20 cellular contexts compared by ENCODE assay signal in genomic region chr4:38764292-38764691, GRCh38. TPM values are rescaled to one million over a fixed set of nuclear protein-coding genes. Genes with fewer than 3 reads are reported as not detected.
DNase-seq lines count a peak whose midpoint lies in the region; ATAC-seq, FAIRE-seq and TF ChIP-seq lines count a peak whose summit lies in the region.
"Had no signal": no experiment of that assay in that cellular context is flagged by ENCODE, and none has a peak within 500 bp of the region (broad histone marks: within the 10 kb centered on the region; RNA-seq: fewer than 3 reads in every experiment).

No MANE protein-coding gene starts in this region.

- TF ChIP-seq CTCF in SU-DHL-6 (IDR thresholded peaks at IDR 0.05; ENCODE audit: insufficient read depth, low read length, poor library complexity, severe bottlenecking): no peak
- TF ChIP-seq CTCF in lower leg skin (IDR thresholded peaks at IDR 0.05): no peak
- no peak for TF ChIP-seq CTCF in CD4-positive, alpha-beta T cell (IDR thresholded peaks at IDR 0.05)

- no peaks in the 10 kb centered on the region for H3K27me3 ChIP-seq in SU-DHL-6 (ENCODE audit: low read length)
- no peaks in the 10 kb centered on the region for H3K27me3 ChIP-seq in CD4-positive, alpha-beta T cell (ENCODE audit: control insufficient read depth, insufficient read depth, low read length)
- H3K27me3 ChIP-seq: MG63 had no signal

- H3K27me3 Mint-ChIP-seq in CD4-positive, alpha-beta T cell: no peaks in the 10 kb centered on the region

- H3K9me3 Mint-ChIP-seq in CD4-positive, alpha-beta T cell: no peaks in the 10 kb centered on the region

- no peak overlapping the region for H2AFZ ChIP-seq in SU-DHL-6 (ENCODE audit: low read depth, low read length, severe bottlenecking)
- H2AFZ ChIP-seq: PC-9 had no signal

- no peaks in the 10 kb centered on the region for H3K9me2 ChIP-seq in SU-DHL-6 (replicated peaks; ENCODE audit: insufficient read depth, low read length)
- H3K9me2 ChIP-seq: SK-N-SH had no signal

- H3K9me3 ChIP-seq in SU-DHL-6 (ENCODE audit: insufficient read depth, low read length): peaks cover 7% of the 10 kb centered on the region; the same call in 1 of the 2 replicates
- no peaks in the 10 kb centered on the region for H3K9me3 ChIP-seq in CD4-positive, alpha-beta T cell (ENCODE audit: control insufficient read depth, low read length)
- H3K9me3 ChIP-seq: MG63, SK-N-SH had no signal

- DNase-seq in GM12891 (ENCODE audit: insufficient read length, low spot score) (no peak), NOMO-1 treated with DMSO at 0.1 percent for 48 hours (lab: John Stamatoyannopoulos, UW; ENCODE audit: unreplicated experiment) (peak; percentile 50), lower leg skin (ENCODE audit: low spot score in 2 of 2) (no peak), HUDEP-2 (lab: John Stamatoyannopoulos, UW; ENCODE audit: unreplicated experiment in 76 of 76) (no peak), NCI-H2029 (lab: John Stamatoyannopoulos, UW) (no peak)
- DNase-seq in CD4-positive, alpha-beta T cell: no peak
- DNase-seq: MG63, NCI-H1048, NCI-H1417 treated with DMSO at 0.1 percent for 48 hours, NCI-H1930, NCI-H2227 treated with DMSO at 0.1 percent for 48 hours, NCI-H510A, PC-9, SHP77 treated with DMSO at 0.1 percent for 48 hours, SK-N-SH, T-helper 1 cell had no signal

- no peak overlapping the region for H3K4me3 ChIP-seq in SU-DHL-6 (ENCODE audit: insufficient read depth, low read length, poor library complexity, severe bottlenecking)
- no peak overlapping the region for H3K4me3 ChIP-seq in lower leg skin (ENCODE audit: low read depth, poor library complexity, severe bottlenecking)
- H3K4me3 ChIP-seq: MG63, PC-9 had no signal

- TF ChIP-seq POLR2A in GM12891 (IDR thresholded peaks at IDR 0.05; ENCODE audit: low read depth, low read length): no peak
- no peak for TF ChIP-seq POLR2A in lower leg skin (IDR thresholded peaks at IDR 0.05)

- H3K79me2 ChIP-seq in SU-DHL-6 (ENCODE audit: insufficient read depth, low read length): peaks cover 5% of the 10 kb centered on the region; the same call in 1 of the 2 replicates

- ATAC-seq in CD4-positive, alpha-beta T cell (ENCODE audit: poor library complexity): no peak

- H3K36me3 Mint-ChIP-seq in CD4-positive, alpha-beta T cell (ENCODE audit: low read depth): no peaks in the 10 kb centered on the region

- no peaks in the 10 kb centered on the region for H4K20me1 ChIP-seq in SU-DHL-6 (ENCODE audit: low read depth, low read length)

- WGBS in lower leg skin, 2 donors: 73 to 75% methylated on average over 3 of the region's 3 CpGs

- peaks cover 14% of the 10 kb centered on the region for H3K4me1 Mint-ChIP-seq in CD4-positive, alpha-beta T cell (ENCODE audit: low read depth)

- H3K4me2 ChIP-seq in SU-DHL-6 (ENCODE audit: low read depth, low read length, poor library complexity, severe bottlenecking): peak overlapping the region; percentile 84
- H3K4me2 ChIP-seq: PC-9, SK-N-SH had no signal

- peak; percentile 84 for FAIRE-seq in GM12891 (lab: Jason Lieb, UNC)
- FAIRE-seq: H1 had no signal

- H3K27ac Mint-ChIP-seq in CD4-positive, alpha-beta T cell: no peak overlapping the region

- intact Hi-C loops in lower leg skin (cut with DNase I; ENCODE audit: low total_unique reads): no loop called here
- intact Hi-C loops in CD4-positive, alpha-beta T cell (cut with DNase I, micrococcal nuclease): loop anchor here in 1 of 2 experiments (5.0 kb wide), 1 partner anchor 38 kb away; the partner anchor contains the start of gene TLR1

- 0 out of 2 replicates have a peak, but pooled peaks cover 5% of the 10 kb centered on the region for H3K36me3 ChIP-seq in SU-DHL-6 (ENCODE audit: low read length)
- H3K36me3 ChIP-seq: MG63 had no signal

- H3K9ac ChIP-seq in SU-DHL-6 (ENCODE audit: low read length): peak overlapping the region; percentile 82
- H3K9ac ChIP-seq: SK-N-SH had no signal

- CTCF ChIA-PET in CD4-positive, alpha-beta T cell (lab: Charles Lee): no interaction called here

- peaks cover 65% of the 10 kb centered on the region for H3F3A ChIP-seq in SU-DHL-6 (ENCODE audit: insufficient read depth)

- H3K4me3 Mint-ChIP-seq in CD4-positive, alpha-beta T cell: no peak overlapping the region

- H3K27ac ChIP-seq in SU-DHL-6 (ENCODE audit: low read depth, low read length): peak overlapping the region; percentile 99
- H3K27ac ChIP-seq in CD4-positive, alpha-beta T cell (ENCODE audit: low read depth, low read length): no peak overlapping the region
- H3K27ac ChIP-seq: PC-9, RWPE1 had no signal

- POLR2A ChIA-PET in CD4-positive, alpha-beta T cell (lab: Charles Lee): no interaction called here

TF ChIP-seq in GM12891, 5 proteins besides CTCF, POLR2A, EP300 and RAD21:
- TF ChIP-seq PAX5 (IDR thresholded peaks at IDR 0.05; ENCODE audit: insufficient read depth, low read length, severe bottlenecking) (no peak), TAF1 (IDR thresholded peaks at IDR 0.05; ENCODE audit: low read depth, low read length) (no peak), SPI1 (IDR thresholded peaks at IDR 0.05; ENCODE audit: low read depth, low read length) (0 out of 2 replicates have a peak, but pooled peaks have one; percentile 9), POLR2AphosphoS5 (IDR thresholded peaks at IDR 0.05; ENCODE audit: low read depth, low read length) (no peak), POU2F2 (IDR thresholded peaks at IDR 0.05; ENCODE audit: low read depth, low read length) (no peak)
TF ChIP-seq in GM12891: peak in this region for 1.

RNA-seq across cellular contexts. Expression of gene TLR10, which starts 18.5 kb away (rescaled TPM):
- polyA plus RNA-seq in GM12891 (2012; ENCODE audit: low read depth, missing spikeins): 52.6 TPM
- 1 to 10 TPM in 1 of 4 donors, under 1 TPM in 2, not detected in 1; 0.06 to 1.4 (median 0.21) TPM for total RNA-seq in lower leg skin
- total RNA-seq in CD4-positive, alpha-beta T cell: not detected
- total RNA-seq: H1, LHCN-M2, PC-9 had no signal
- polyA plus RNA-seq: H1, SK-N-SH had no signal

RNA-seq across cellular contexts. Expression of gene TLR1, which starts 40.3 kb away (rescaled TPM):
- polyA plus RNA-seq in GM12891 (2012; ENCODE audit: low read depth, missing spikeins): 24.5 TPM
- total RNA-seq in lower leg skin: 10 to 100 TPM in 2 of 4 donors, 1 to 10 TPM in 2; 4.4 to 10.9 (median 7.3) TPM
- total RNA-seq in CD4-positive, alpha-beta T cell: 10 to 100 TPM; 16.2 to 16.3 TPM
- total RNA-seq: H1 had no signal
- polyA plus RNA-seq: H1, SK-N-SH had no signal
